In the genomic region with DNA sequence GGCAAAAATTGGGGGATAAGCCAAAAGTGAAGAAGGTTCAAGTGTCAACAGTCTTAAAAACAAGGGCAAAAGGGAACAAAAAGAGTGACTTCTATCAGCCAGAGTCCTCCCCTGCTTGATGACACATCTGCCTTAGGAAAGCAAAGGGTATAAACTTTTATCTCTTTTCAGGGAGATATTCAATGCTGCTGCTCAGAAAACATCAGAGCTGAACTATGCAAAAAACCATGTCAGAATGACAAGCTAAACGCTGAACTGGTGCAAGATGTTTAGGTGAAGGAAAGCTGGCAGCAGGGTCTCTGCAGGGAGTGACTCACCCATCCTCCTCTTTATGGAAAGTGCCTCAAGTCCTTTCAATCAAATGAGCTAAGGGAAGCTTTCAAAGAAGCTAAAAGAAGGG, we compare ENCODE assay signal across 15 cellular contexts. TPM values are rescaled to one million over a fixed set of nuclear protein-coding genes. Genes with fewer than 3 reads are reported as not detected.
DNase-seq lines count a peak whose midpoint lies in the region; ATAC-seq, FAIRE-seq and TF ChIP-seq lines count a peak whose summit lies in the region.
"Had no signal": no experiment of that assay in that cellular context is flagged by ENCODE, and none has a peak within 500 bp of the region (broad histone marks: within the 10 kb centered on the region; RNA-seq: fewer than 3 reads in every experiment).

No MANE protein-coding gene starts in this region.

- 9% methylated on average over 1 of the region's 1 CpG for WGBS in K562 (ENCODE audit: insufficient coverage, low coverage, missing lambda C conversion rate)

- POLR2A ChIA-PET in K562 (lab: Yijun Ruan, JAX) = interaction anchor here (0.6 to 1.8 kb wide), 3 partner anchors 11 to 49 kb away, joined by 3 to 4 read pairs (median 4); partner anchors contain the start of gene ALG9

- in situ Hi-C loops in K562 (cut with MboI) = loop anchor here (10.0 kb wide), 1 partner anchor 392 kb away; no protein-coding TSS in a partner anchor

- CTCF ChIA-PET in K562 (lab: Yijun Ruan, JAX; ENCODE audit: low intra/inter-chr PET ratio) = no interaction called here

- H3K4me3 ChIP-seq in K562 (no peak overlapping the region), lower lobe of right lung (no peak overlapping the region)
- H3K4me3 ChIP-seq: ovary, tibial nerve had no signal

- DNase-seq in AG08395 (ENCODE audit: low spot score) = peak; percentile 28
- peak; percentile 85 for DNase-seq in HT1080 (ENCODE audit: low read depth)
- no peak for DNase-seq in K562 (ENCODE audit: extremely low read depth in 1 of 4, low spot score in 3 of 4)
- DNase-seq in lower lobe of right lung = no peak
- no peak for DNase-seq in globus pallidus (ENCODE audit: low spot score)
- DNase-seq in HT-29 (ENCODE audit: low spot score) = no peak
- no peak for DNase-seq in NCI-H2227 (lab: John Stamatoyannopoulos, UW; ENCODE audit: unreplicated experiment)
- DNase-seq: activated CD4-positive, alpha-beta T cell treated with anti-CD3 and anti-CD28 coated beads for 48 hours; activated naive CD4-positive, alpha-beta T cell treated with Interleukin-2 at 50 U/mL for 16 hours; NCI-H345; ovary had no signal

- H3K27me3 ChIP-seq in K562 (ENCODE audit: control insufficient read depth in 2 of 2, insufficient read depth in 2 of 2, low read length in 2 of 2) (no peaks in the 10 kb centered on the region), lower lobe of right lung (ENCODE audit: low read depth) (no peaks in the 10 kb centered on the region)
- H3K27me3 ChIP-seq: ovary, tibial nerve had no signal

- no peaks in the 10 kb centered on the region for H3K9me1 ChIP-seq in K562 (ENCODE audit: control insufficient read depth, insufficient read depth, low read length)

- TF ChIP-seq POLR2A in K562 (conservative IDR thresholded peaks at IDR 0.05) = no peak

- no peak for FAIRE-seq in K562 (lab: Jason Lieb, UNC)
- FAIRE-seq: endometrium, keratinocyte had no signal

- intact Hi-C loops in K562 (cut with micrococcal nuclease) = no loop called here
- intact Hi-C loops in lower lobe of right lung (cut with DNase I) = loop anchor here (10.0 kb wide), 1 partner anchor 242 kb away; the partner anchor contains the start of gene SIK2

- no peak overlapping the region for H3K9ac ChIP-seq in K562 (ENCODE audit: insufficient read depth in 1 of 2, low read depth in 2 of 2, low read length in 2 of 2)

- H3K9me3 ChIP-seq in K562 (replicated peaks; ENCODE audit: control insufficient read depth, insufficient read depth, low read depth, low read length) = no peaks in the 10 kb centered on the region
- no peaks in the 10 kb centered on the region for H3K9me3 ChIP-seq in lower lobe of right lung
- H3K9me3 ChIP-seq: ovary, tibial nerve had no signal

- TF ChIP-seq RAD21 in K562 (CRISPR knock-in tag; conservative IDR thresholded peaks at IDR 0.05 in 1 of 2, IDR thresholded peaks at IDR 0.05 in 1 of 2) = no peak

- H3K4me1 ChIP-seq in K562 (replicated peaks in 1 of 2; ENCODE audit: control insufficient read depth in 2 of 2, insufficient read depth in 2 of 2, low read length in 2 of 2) (no peaks in the 10 kb centered on the region), lower lobe of right lung (peaks cover 12% of the 10 kb centered on the region)
- H3K4me1 ChIP-seq: tibial nerve had no signal

- no peaks in the 10 kb centered on the region for H3K79me2 ChIP-seq in K562 (ENCODE audit: control insufficient read depth, insufficient read depth, low read length)

- no TSS peak for BruUV-seq in K562 (replicated peaks; lab: Mats Ljungman, UMichigan)

- ATAC-seq in K562 (no peak), lower lobe of right lung (peak; percentile 57 to 62), HG03045 (IDR thresholded peaks at IDR 0.05; ENCODE audit: unreplicated experiment) (no peak)

- H3K4me2 ChIP-seq in K562 (ENCODE audit: insufficient read depth, low read length) = no peak overlapping the region

- H4K20me1 ChIP-seq in K562 (replicated peaks; ENCODE audit: control insufficient read depth, insufficient read depth, low read length) = no peaks in the 10 kb centered on the region

- no peak overlapping the region for H2AFZ ChIP-seq in K562 (ENCODE audit: low read depth, low read length)

- no peak for TF ChIP-seq EP300 in K562 (IDR thresholded peaks at IDR 0.05; ENCODE audit: low read length)

- H3K27ac ChIP-seq in K562 (ENCODE audit: extremely low read depth, low read depth, low read length) (no peak overlapping the region), lower lobe of right lung (peak overlapping the region; percentile 38)
- H3K27ac ChIP-seq: ovary, tibial nerve had no signal

- H3K36me3 ChIP-seq in K562 (ENCODE audit: control insufficient read depth, insufficient read depth, low read length) = peaks cover 46% of the 10 kb centered on the region
- peaks cover 73% of the 10 kb centered on the region for H3K36me3 ChIP-seq in lower lobe of right lung
- H3K36me3 ChIP-seq: ovary had no signal

- TF ChIP-seq CTCF in K562 (IDR thresholded peaks at IDR 0.05 in 2 of 3, conservative IDR thresholded peaks at IDR 0.05 in 1 of 3; ENCODE audit: insufficient read depth in 2 of 3, low read depth in 1 of 3, low read length in 3 of 3) (no peak), lower lobe of right lung (IDR thresholded peaks at IDR 0.05) (no peak)

RNA-seq across cellular contexts. Expression of gene ALG9, which starts 24.7 kb away (rescaled TPM):
- 18.3 and 25.1 TPM in 2 replicates for total RNA-seq in HT1080 (2014; rRNA removed; shearing (Covaris generic))
- polyA plus RNA-seq in HT1080 (2015; cell fraction: cytosol; rRNA removed) = 22.5 and 29.4 TPM in 2 replicates
- 49.0 and 58.5 TPM in 2 replicates for polyA plus RNA-seq in HT1080 (2015; cell fraction: nucleus; rRNA removed)
- 75.2 and 88.9 TPM in 2 replicates for total RNA-seq in K562 (2011; cell fraction: chromatin; rRNA removed; ENCODE audit: low replicate concordance)
- total RNA-seq in K562 (2011; cell fraction: nucleolus; rRNA removed) = 62.8 and 66.0 TPM in 2 replicates
- 72.1 and 74.9 TPM in 2 replicates for total RNA-seq in K562 (2011; cell fraction: nucleoplasm; rRNA removed)
- total RNA-seq in K562 (2014; rRNA removed) (17.6 and 24.7 TPM in 2 replicates), K562 (2014; rRNA removed; fragmentation: Illumina TruSeq; extraction: Trizol) (28.6 and 29.3 TPM in 2 replicates), K562 (2015; rRNA removed; fragmentation: Illumina TruSeq; extraction: Trizol) (24.4 and 25.2 TPM in 2 replicates), K562 (2021) (24.9 and 27.2 TPM in 2 replicates), lower lobe of right lung (25.5 TPM)
- polyA plus RNA-seq in K562 (2011; rRNA removed) (40.5 and 46.7 TPM in 2 replicates), K562 (2014; fragmentation: Illumina TruSeq; extraction: Trizol) (29.1 and 36.4 TPM in 2 replicates), K562 (2014; fragmentation: Nextera tagmentation; extraction: Ambion mirVana) (10 to 100 TPM; 11.5 to 12.2 TPM), K562 (2014; rRNA removed) (18.9 and 22.5 TPM in 2 replicates)
- 23.3 and 39.7 TPM in 2 replicates for polyA plus RNA-seq in K562 (2011; cell fraction: cytosol; rRNA removed)
- polyA plus RNA-seq in K562 (2011; cell fraction: nucleus; rRNA removed) = 76.5 and 116 TPM in 2 replicates
- polyA plus RNA-seq in K562 (2012) = 21.6 and 25.7 TPM in 2 replicates
- polyA minus RNA-seq in K562 (2011; rRNA and poly(A)+ RNA removed) = 53.9 and 56.2 TPM in 2 replicates
- 21.3 and 28.9 TPM in 2 replicates for polyA minus RNA-seq in K562 (2011; cell fraction: cytosol; rRNA and poly(A)+ RNA removed)
- polyA minus RNA-seq in K562 (2011; cell fraction: nucleus; rRNA and poly(A)+ RNA removed) = 30.2 and 34.3 TPM in 2 replicates
- 16.5 and 23.9 TPM in 2 replicates for total RNA-seq in HT-29 (2014; rRNA removed; shearing (Covaris generic))

RNA-seq across cellular contexts. Expression of gene FDXACB1, which starts 32.3 kb away (rescaled TPM):
- 6.0 and 7.0 TPM in 2 replicates for total RNA-seq in HT1080 (2014; rRNA removed; shearing (Covaris generic))
- polyA plus RNA-seq in HT1080 (2015; cell fraction: cytosol; rRNA removed) = 6.5 TPM in 2 replicates
- polyA plus RNA-seq in HT1080 (2015; cell fraction: nucleus; rRNA removed) = 7.1 and 7.7 TPM in 2 replicates
- total RNA-seq in K562 (2011; cell fraction: chromatin; rRNA removed; ENCODE audit: low replicate concordance) = 3.1 and 3.8 TPM in 2 replicates
- total RNA-seq in K562 (2011; cell fraction: nucleolus; rRNA removed) = 2.8 and 3.0 TPM in 2 replicates
- 3.2 and 4.2 TPM in 2 replicates for total RNA-seq in K562 (2011; cell fraction: nucleoplasm; rRNA removed)
- total RNA-seq in K562 (2014; rRNA removed) (3.3 and 4.3 TPM in 2 replicates), K562 (2014; rRNA removed; fragmentation: Illumina TruSeq; extraction: Trizol) (7.1 and 7.8 TPM in 2 replicates), K562 (2015; rRNA removed; fragmentation: Illumina TruSeq; extraction: Trizol) (6.3 and 6.5 TPM in 2 replicates), K562 (2021) (4.3 and 4.7 TPM in 2 replicates), lower lobe of right lung (2.4 TPM)
- polyA plus RNA-seq in K562 (2011; rRNA removed) (4.7 and 5.3 TPM in 2 replicates), K562 (2014; fragmentation: Illumina TruSeq; extraction: Trizol) (4.4 and 4.6 TPM in 2 replicates), K562 (2014; fragmentation: Nextera tagmentation; extraction: Ambion mirVana) (1 to 10 TPM; 7.4 to 7.5 TPM), K562 (2014; rRNA removed) (3.2 and 3.9 TPM in 2 replicates)
- 2.2 and 2.9 TPM in 2 replicates for polyA plus RNA-seq in K562 (2011; cell fraction: cytosol; rRNA removed)
- polyA plus RNA-seq in K562 (2011; cell fraction: nucleus; rRNA removed) = 3.2 and 4.1 TPM in 2 replicates
- polyA plus RNA-seq in K562 (2012) = 1.4 and 3.4 TPM in 2 replicates
- 4.6 and 5.6 TPM in 2 replicates for polyA minus RNA-seq in K562 (2011; rRNA and poly(A)+ RNA removed)
- polyA minus RNA-seq in K562 (2011; cell fraction: cytosol; rRNA and poly(A)+ RNA removed) = 1.9 and 3.3 TPM in 2 replicates
- 2.2 and 4.3 TPM in 2 replicates for polyA minus RNA-seq in K562 (2011; cell fraction: nucleus; rRNA and poly(A)+ RNA removed)
- total RNA-seq in HT-29 (2014; rRNA removed; shearing (Covaris generic)) = 1.8 and 3.1 TPM in 2 replicates

RNA-seq across cellular contexts. Expression of gene CFAP68, which starts 32.7 kb away (rescaled TPM):
- 63.7 and 74.6 TPM in 2 replicates for total RNA-seq in HT1080 (2014; rRNA removed; shearing (Covaris generic))
- 28.5 and 29.2 TPM in 2 replicates for polyA plus RNA-seq in HT1080 (2015; cell fraction: cytosol; rRNA removed)
- polyA plus RNA-seq in HT1080 (2015; cell fraction: nucleus; rRNA removed) = 11.9 and 16.4 TPM in 2 replicates
- total RNA-seq in K562 (2011; cell fraction: chromatin; rRNA removed; ENCODE audit: low replicate concordance) = 4.1 and 6.5 TPM in 2 replicates
- total RNA-seq in K562 (2011; cell fraction: nucleolus; rRNA removed) = 4.3 and 5.0 TPM in 2 replicates
- total RNA-seq in K562 (2011; cell fraction: nucleoplasm; rRNA removed) = 8.9 and 16.3 TPM in 2 replicates
- total RNA-seq in K562 (2014; rRNA removed) (27.9 and 29.9 TPM in 2 replicates), K562 (2014; rRNA removed; fragmentation: Illumina TruSeq; extraction: Trizol) (37.0 and 40.8 TPM in 2 replicates), K562 (2015; rRNA removed; fragmentation: Illumina TruSeq; extraction: Trizol) (43.7 and 45.1 TPM in 2 replicates), K562 (2021) (20.5 and 22.8 TPM in 2 replicates), lower lobe of right lung (16.3 TPM)
- polyA plus RNA-seq in K562 (2011; rRNA removed) (72.3 and 82.3 TPM in 2 replicates), K562 (2014; fragmentation: Illumina TruSeq; extraction: Trizol) (58.4 and 64.8 TPM in 2 replicates), K562 (2014; fragmentation: Nextera tagmentation; extraction: Ambion mirVana) (10 to 100 TPM; 71.6 to 71.7 TPM), K562 (2014; rRNA removed) (48.0 and 52.5 TPM in 2 replicates)
- polyA plus RNA-seq in K562 (2011; cell fraction: cytosol; rRNA removed) = 36.7 and 54.1 TPM in 2 replicates
- polyA plus RNA-seq in K562 (2011; cell fraction: nucleus; rRNA removed) = 14.8 and 28.9 TPM in 2 replicates
- polyA plus RNA-seq in K562 (2012) = 47.2 and 65.7 TPM in 2 replicates
- 39.2 and 51.2 TPM in 2 replicates for polyA minus RNA-seq in K562 (2011; rRNA and poly(A)+ RNA removed)
- polyA minus RNA-seq in K562 (2011; cell fraction: cytosol; rRNA and poly(A)+ RNA removed) = 4.4 and 7.6 TPM in 2 replicates
- polyA minus RNA-seq in K562 (2011; cell fraction: nucleus; rRNA and poly(A)+ RNA removed) = 3.1 and 6.7 TPM in 2 replicates
- total RNA-seq in HT-29 (2014; rRNA removed; shearing (Covaris generic)) = 8.8 and 11.9 TPM in 2 replicates

Comparison
In these comparisons a context has a peak if more than half of its experiments do, and no peak if none do; other contexts are left out.
1. DNase-seq: peak in AG08395 (single experiment) and HT1080 (single experiment); none in K562 (0 of 4), lower lobe of right lung (single experiment), globus pallidus (single experiment), HT-29 (single experiment) and NCI-H2227 (single experiment).
2. ATAC-seq: peak in lower lobe of right lung (2 of 2); none in K562 (single experiment) and HG03045 (single experiment).